Comparison of ENCODE assay signal across 8 cellular contexts in the genomic region with DNA sequence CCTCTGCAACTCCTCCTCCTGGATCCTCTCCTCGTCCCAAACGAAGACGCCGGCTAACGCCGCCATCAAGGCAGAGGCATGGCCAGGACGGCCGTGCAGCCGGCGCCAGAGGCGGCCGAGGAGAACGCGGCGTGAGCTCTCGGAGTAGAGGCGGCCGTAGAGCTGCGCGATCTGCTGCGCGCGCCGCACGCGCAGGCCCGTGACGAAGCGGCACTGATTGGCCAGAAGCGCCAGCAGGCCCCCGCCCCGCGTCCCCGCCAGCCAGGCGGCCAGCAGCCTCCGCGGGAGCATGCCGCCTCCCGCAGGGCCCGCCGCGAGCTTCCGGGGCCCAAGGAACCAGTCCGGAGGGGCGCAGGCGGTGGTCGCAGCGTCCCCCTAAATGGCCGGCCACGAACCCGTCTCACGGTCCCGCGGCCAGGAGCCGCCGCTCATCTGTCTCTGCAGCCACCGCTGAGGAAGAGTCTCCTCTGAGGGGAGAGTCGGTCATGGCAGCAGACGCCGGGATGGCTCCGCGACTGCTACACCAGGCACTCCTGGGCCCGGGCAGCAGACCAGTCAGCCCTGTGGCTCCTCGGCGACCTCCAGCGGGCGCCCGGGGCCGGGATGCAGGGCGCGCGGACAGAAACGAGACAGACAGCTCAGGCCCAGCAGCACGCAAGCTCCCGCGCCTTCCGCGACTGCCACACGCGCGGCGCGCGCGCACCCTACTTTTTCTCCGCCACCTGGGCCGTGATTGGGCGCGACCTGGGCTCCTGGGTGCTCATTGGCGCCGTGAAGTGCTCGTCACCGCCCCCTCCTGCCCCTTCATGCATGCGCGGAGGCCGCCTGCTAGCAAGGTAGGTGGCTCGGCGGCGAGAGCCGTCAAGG. TPM values are rescaled to one million over a fixed set of nuclear protein-coding genes. Genes with fewer than 3 reads are reported as not detected.
DNase-seq lines count a peak whose midpoint lies in the region; ATAC-seq and TF ChIP-seq lines count a peak whose summit lies in the region.

A gene with protein sequence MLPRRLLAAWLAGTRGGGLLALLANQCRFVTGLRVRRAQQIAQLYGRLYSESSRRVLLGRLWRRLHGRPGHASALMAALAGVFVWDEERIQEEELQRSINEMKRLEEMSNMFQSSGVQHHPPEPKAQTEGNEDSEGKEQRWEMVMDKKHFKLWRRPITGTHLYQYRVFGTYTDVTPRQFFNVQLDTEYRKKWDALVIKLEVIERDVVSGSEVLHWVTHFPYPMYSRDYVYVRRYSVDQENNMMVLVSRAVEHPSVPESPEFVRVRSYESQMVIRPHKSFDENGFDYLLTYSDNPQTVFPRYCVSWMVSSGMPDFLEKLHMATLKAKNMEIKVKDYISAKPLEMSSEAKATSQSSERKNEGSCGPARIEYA (minus strand): TSS at position 684 of the 867 bp plus-strand sequence. CDS start 393 bp downstream, at position 291.

- H3K4me3 ChIP-seq in osteoblast (ENCODE audit: insufficient read depth, low read length), result peak within 1 kb of the TSS; percentile 95
- H3K4me3 ChIP-seq in thoracic aorta, result peak within 1 kb of the TSS; percentile 94

- no peaks in the 10 kb centered on the region for H3K27me3 ChIP-seq in osteoblast (ENCODE audit: insufficient read depth, low read length)
- H3K27me3 ChIP-seq in thoracic aorta (replicated peaks; ENCODE audit: insufficient read depth), result no peaks in the 10 kb centered on the region

- H3K4me3 Mint-ChIP-seq in activated naive CD8-positive, alpha-beta T cell, result peak within 1 kb of the TSS; percentile 96

- ATAC-seq in HG02610 (IDR thresholded peaks at IDR 0.05; ENCODE audit: unreplicated experiment), result peak; percentile 89
- ATAC-seq in thoracic aorta (ENCODE audit: insufficient number of reproducible peaks, low FRiP score, low read depth), result peak; percentile 82

- peak; percentile 33 for TF ChIP-seq CTCF in GM10266 (IDR thresholded peaks at IDR 0.05; ENCODE audit: control insufficient read depth, insufficient read depth, low read depth, missing control alignments)
- peak; percentile 8 for TF ChIP-seq CTCF in osteoblast (IDR thresholded peaks at IDR 0.05; ENCODE audit: extremely low read depth, low read depth, low read length)
- no peak for TF ChIP-seq CTCF in thoracic aorta (IDR thresholded peaks at IDR 0.05)

- peak within 1 kb of the TSS; percentile 88 for H2AFZ ChIP-seq in osteoblast (ENCODE audit: low read length)

- peak within 1 kb of the TSS; percentile 96 for H3K4me2 ChIP-seq in osteoblast (ENCODE audit: insufficient read depth, low read length)

- peak within 1 kb of the TSS; percentile 93 for H3K27ac Mint-ChIP-seq in activated naive CD8-positive, alpha-beta T cell

- peaks cover 78% of the 10 kb centered on the region for H3K79me2 ChIP-seq in osteoblast (ENCODE audit: insufficient read depth, low read length)

- H3K4me1 Mint-ChIP-seq in activated naive CD8-positive, alpha-beta T cell (ENCODE audit: low read depth), result peaks cover 50% of the 10 kb centered on the region

- H3K36me3 Mint-ChIP-seq in activated naive CD8-positive, alpha-beta T cell, result peaks cover 9% of the 10 kb centered on the region

- H3K4me1 ChIP-seq in osteoblast (ENCODE audit: insufficient read depth, low read length), result peaks cover 40% of the 10 kb centered on the region
- H3K4me1 ChIP-seq in thoracic aorta (ENCODE audit: control insufficient read depth in 1 of 2, low read depth in 2 of 2), result peaks cover 44 to 52% of the 10 kb centered on the region in 2 donors

- DNase-seq in GM10266 (ENCODE audit: extremely low spot score), result peak; percentile 94
- DNase-seq in NCI-H1105 (lab: John Stamatoyannopoulos, UW), result peak; percentile 97
- peak; percentile 95 for DNase-seq in SKM-1 treated with dmso at 0.1 percent for 144 hours (lab: John Stamatoyannopoulos, UW; ENCODE audit: unreplicated experiment)
- peak; percentile 99 for DNase-seq in glomerular visceral epithelial cell (ENCODE audit: extremely low spot score)
- DNase-seq in osteoblast (ENCODE audit: insufficient read length, low spot score, missing footprints), result peak; percentile 99
- DNase-seq in thoracic aorta (ENCODE audit: low spot score), result peak; percentile 92

- H3K27ac ChIP-seq in osteoblast (ENCODE audit: low read depth, low read length) (peak within 1 kb of the TSS; percentile 81), thoracic aorta (peak within 1 kb of the TSS; percentile 92)

- H3K27me3 Mint-ChIP-seq in activated naive CD8-positive, alpha-beta T cell, result no peaks in the 10 kb centered on the region

- H3K36me3 ChIP-seq in osteoblast (ENCODE audit: insufficient read depth, low read length) (no peaks in the 10 kb centered on the region), thoracic aorta (no peaks in the 10 kb centered on the region)

- peaks cover 22% of the 10 kb centered on the region for H4K20me1 ChIP-seq in osteoblast (ENCODE audit: insufficient read depth, low read length)

- no peaks in the 10 kb centered on the region for H3K9me3 Mint-ChIP-seq in activated naive CD8-positive, alpha-beta T cell (ENCODE audit: low read depth)

- H3K9me3 ChIP-seq in osteoblast (ENCODE audit: low read depth, low read length), result no peaks in the 10 kb centered on the region
- no peaks in the 10 kb centered on the region for H3K9me3 ChIP-seq in thoracic aorta

RNA-seq across cellular contexts. Expression of the gene that starts here (rescaled TPM):
- 139 and 163 TPM in 2 replicates for total RNA-seq in osteoblast
- total RNA-seq in thoracic aorta, result 100 to 1,000 TPM in 1 of 2 donors, 10 to 100 TPM in 1; 68.1 to 135 TPM

Comparison
In these comparisons a context has a peak if more than half of its experiments do, and no peak if none do; other contexts are left out.
1. Peak in every context shown above with its lines: DNase-seq, ATAC-seq, H3K4me3 ChIP-seq and H3K27ac ChIP-seq.